In the genomic region with DNA sequence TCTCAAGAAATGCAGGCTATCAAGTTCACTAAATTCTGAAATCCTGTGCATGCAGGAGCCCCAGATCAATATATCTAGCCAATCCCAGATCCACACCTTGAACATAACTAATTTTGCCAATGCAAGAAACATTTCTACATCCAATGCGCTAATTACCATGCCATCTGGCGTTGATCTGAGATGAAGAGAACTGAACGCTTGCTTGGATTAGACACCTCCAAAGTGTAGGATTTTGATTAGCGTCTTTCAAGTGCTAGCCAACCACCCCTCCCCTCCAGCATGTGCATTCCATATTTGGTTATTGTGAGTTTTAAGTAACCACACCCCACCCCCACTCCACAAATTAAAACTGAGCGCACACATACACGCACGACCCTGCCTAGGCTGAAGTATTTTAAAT, we compare ENCODE assay signal across 19 cellular contexts.
A peak's percentile ranks its signal among the peaks of the same experiment; 100 is the strongest.
DNase-seq lines count a peak whose midpoint lies in the region; ATAC-seq, FAIRE-seq and TF ChIP-seq lines count a peak whose summit lies in the region.
"Had no signal": no experiment of that assay in that cellular context is flagged by ENCODE, and none has a peak within 500 bp of the region (broad histone marks: within the 10 kb centered on the region; RNA-seq: fewer than 3 reads in every experiment).

No MANE protein-coding gene starts in this region.

- H3K79me1 ChIP-seq in neuronal stem cell (ENCODE audit: low read depth, low read length) = no peaks in the 10 kb centered on the region

- no peak overlapping the region for H3K9ac ChIP-seq in neuronal stem cell (ENCODE audit: low read depth, low read length, poor library complexity)
- H3K9ac ChIP-seq: BLaER1 had no signal

- H3K36me3 ChIP-seq in neuronal stem cell (replicated peaks in 1 of 2; ENCODE audit: control insufficient read depth in 2 of 2, insufficient read depth in 2 of 2, low read length in 2 of 2) = no peaks in the 10 kb centered on the region
- H3K36me3 ChIP-seq: BLaER1, HAP-1 had no signal

- TF ChIP-seq CTCF in D721Med (IDR thresholded peaks at IDR 0.05; ENCODE audit: insufficient read depth, missing control alignments) = no peak

- no peak overlapping the region for H2BK5ac ChIP-seq in neuronal stem cell (ENCODE audit: low read length)

- WGBS in neuronal stem cell (ENCODE audit: extremely low coverage in 2 of 2, insufficient read length in 2 of 2, insufficient replicate concordance in 1 of 2), 2 donors = no CpG with 5 or more reads among the region's 7 CpGs

- H4K91ac ChIP-seq in neuronal stem cell (ENCODE audit: low read depth, low read length, poor library complexity) = no peak overlapping the region

- H4K8ac ChIP-seq in neuronal stem cell (ENCODE audit: low read depth, low read length) = no peak overlapping the region

- H2AFZ ChIP-seq in neuronal stem cell (ENCODE audit: low read length) = peak overlapping the region; percentile 35

- ATAC-seq in HG03196 (IDR thresholded peaks at IDR 0.05; ENCODE audit: unreplicated experiment) = no peak
- ATAC-seq in HG02973 (IDR thresholded peaks at IDR 0.05; ENCODE audit: unreplicated experiment) = no peak

- H2AK5ac ChIP-seq in neuronal stem cell (ENCODE audit: low read depth, low read length) = no peak overlapping the region

- no peak overlapping the region for H3K18ac ChIP-seq in neuronal stem cell (ENCODE audit: low read length)

- no peaks in the 10 kb centered on the region for H3K27me3 ChIP-seq in neuronal stem cell (ENCODE audit: control insufficient read depth in 3 of 3, insufficient read depth in 3 of 3, low read depth in 1 of 3, low read length in 3 of 3)
- H3K27me3 ChIP-seq: BLaER1 had no signal

- H2BK15ac ChIP-seq in neuronal stem cell (ENCODE audit: low read length) = no peak overlapping the region

- H3K9me3 ChIP-seq in neuronal stem cell (replicated peaks in 1 of 2; ENCODE audit: control insufficient read depth in 2 of 2, insufficient read depth in 1 of 2, low read depth in 1 of 2, low read length in 2 of 2) = no peaks in the 10 kb centered on the region
- H3K9me3 ChIP-seq: BLaER1, HAP-1 had no signal

- peaks cover 3% of the 10 kb centered on the region in 2 donors for H3K4me1 ChIP-seq in neuronal stem cell (ENCODE audit: control insufficient read depth in 2 of 2, insufficient read depth in 1 of 2, low read depth in 1 of 2, low read length in 2 of 2)
- H3K4me1 ChIP-seq: BLaER1 had no signal

- H3K4ac ChIP-seq in neuronal stem cell (ENCODE audit: low read length) = no peak overlapping the region

- H2BK12ac ChIP-seq in neuronal stem cell (ENCODE audit: low read length) = no peak overlapping the region

- no peak overlapping the region for H3K4me3 ChIP-seq in neuronal stem cell (ENCODE audit: low read length in 2 of 2)
- H3K4me3 ChIP-seq: BLaER1, HAP-1 had no signal

- H3K4me2 ChIP-seq in neuronal stem cell (ENCODE audit: insufficient read depth, low read length, poor library complexity, severe bottlenecking) = no peak overlapping the region
- H3K4me2 ChIP-seq: BLaER1 had no signal

- H3K27ac ChIP-seq in neuronal stem cell (replicated peaks; ENCODE audit: low read length) = no peak overlapping the region
- H3K27ac ChIP-seq: BLaER1, HL-60 had no signal

- no peak overlapping the region for H2BK120ac ChIP-seq in neuronal stem cell (ENCODE audit: low read depth, low read length)

- H3K23ac ChIP-seq in neuronal stem cell (ENCODE audit: low read depth, low read length, poor library complexity) = no peak overlapping the region

- no peak overlapping the region for H3K14ac ChIP-seq in neuronal stem cell (ENCODE audit: low read length)

- peak; percentile 97 for FAIRE-seq in D721Med (lab: Jason Lieb, UNC)
- FAIRE-seq: GM12892 had no signal

- DNase-seq in D721Med (ENCODE audit: insufficient read length, low spot score) (no peak), NCI-H2171 treated with DMSO at 0.1 percent for 48 hours (lab: John Stamatoyannopoulos, UW) (peak; percentile 87), NCI-H82 treated with DMSO at 0.1 percent for 48 hours (lab: John Stamatoyannopoulos, UW; ENCODE audit: unreplicated experiment) (peak; percentile 74), neuronal stem cell (ENCODE audit: low spot score) (no peak), HPDE6-E6E7 (ENCODE audit: extremely low spot score) (no peak)
- DNase-seq: 8988T, AML-193, Calu3, DMS153, DMS79 treated with DMSO at 0.1 percent for 48 hours, GDM1, GOT3, KBM-7 had no signal

Comparison
In these comparisons a context has a peak if more than half of its experiments do, and no peak if none do; other contexts are left out.
1. DNase-seq: peak in NCI-H2171 treated with DMSO at 0.1 percent for 48 hours (single experiment) and NCI-H82 treated with DMSO at 0.1 percent for 48 hours (single experiment); none in D721Med (single experiment), neuronal stem cell (single experiment) and HPDE6-E6E7 (single experiment).